In the genomic region with DNA sequence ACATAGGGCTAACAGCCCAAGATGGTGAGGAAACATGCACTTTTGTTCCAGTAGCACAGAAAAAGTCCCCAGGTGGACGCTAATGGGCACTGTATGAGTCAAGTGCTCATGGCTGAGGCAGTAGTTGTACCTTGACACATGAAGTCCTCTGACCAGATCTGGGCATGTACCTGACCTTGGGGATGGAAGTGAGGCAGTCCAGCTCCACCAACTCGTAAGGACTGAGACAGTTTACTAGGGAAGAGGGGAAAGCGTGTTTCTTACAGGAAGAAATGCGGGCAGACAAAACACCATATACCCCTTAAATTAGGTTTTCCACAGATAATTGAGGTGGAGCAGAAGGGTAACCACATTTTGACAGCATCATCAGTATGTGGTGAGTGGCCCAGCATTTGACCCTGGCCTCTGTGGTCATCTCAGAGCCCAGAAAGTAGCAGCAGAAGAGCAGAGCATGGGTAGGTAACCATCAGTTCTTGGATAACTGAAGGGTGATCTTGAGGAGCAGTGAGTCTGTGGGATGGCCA, we compare ENCODE assay signal across 22 cellular contexts.
"Had no signal": no experiment of that assay in that cellular context is flagged by ENCODE, and none has a peak within 500 bp of the region (broad histone marks: within the 10 kb centered on the region; RNA-seq: fewer than 3 reads in every experiment).

No MANE protein-coding gene starts in this region.

- H3K4me3 ChIP-seq: adrenal gland, breast epithelium had no signal

- H3K27ac Mint-ChIP-seq: activated CD4-positive, alpha-beta T cell treated with anti-CD3 and anti-CD28 coated beads for 36 hours; activated naive CD4-positive, alpha-beta T cell treated with anti-CD3 and anti-CD28 coated beads, Interleukin-2, amount 50 U/mL, for 72 hours; nephron progenitor cell; progenitor cell of endocrine pancreas had no signal

- H3K4me3 Mint-ChIP-seq: activated CD4-positive, alpha-beta T cell treated with anti-CD3 and anti-CD28 coated beads for 36 hours; nephron progenitor cell had no signal

- H3K4me1 Mint-ChIP-seq: activated CD4-positive, alpha-beta T cell treated with anti-CD3 and anti-CD28 coated beads for 36 hours; nephron progenitor cell had no signal

- H3K27ac ChIP-seq: adrenal gland, breast epithelium had no signal

- H3K4me1 ChIP-seq: breast epithelium had no signal

- DNase-seq: activated CD4-positive, alpha-beta T cell treated with anti-CD3 and anti-CD28 coated beads for 36 hours; activated CD4-positive, alpha-beta T cell treated with anti-CD3 and anti-CD28 coated beads, Interleukin-2, amount 50 U/mL, for 48 hours; activated gamma-delta T cell; activated T-cell treated with anti-CD3 and anti-CD28 coated beads, Interleukin-2, amount 50 U/mL, for 48 hours; cortex of kidney; erythroblast; foreskin melanocyte; glutamatergic neuron; islet precursor cell; left colon; midbrain; nephron progenitor cell; nucleus accumbens; SW 1271 had no signal

- H3K36me3 Mint-ChIP-seq: activated naive CD4-positive, alpha-beta T cell treated with anti-CD3 and anti-CD28 coated beads, Interleukin-2, amount 50 U/mL, for 72 hours had no signal

- H3K9me3 Mint-ChIP-seq: activated naive CD4-positive, alpha-beta T cell treated with anti-CD3 and anti-CD28 coated beads, Interleukin-2, amount 50 U/mL, for 72 hours; nephron progenitor cell had no signal

- ATAC-seq: activated CD4-positive, alpha-beta T cell treated with anti-CD3 and anti-CD28 coated beads for 36 hours; activated naive CD4-positive, alpha-beta T cell treated with anti-CD3 and anti-CD28 coated beads, Interleukin-2, amount 50 U/mL, for 72 hours; left colon had no signal

- H3K9me3 ChIP-seq: adrenal gland, breast epithelium had no signal

- H3K36me3 ChIP-seq: adrenal gland, breast epithelium had no signal

- FAIRE-seq: astrocyte, endometrium, TTC549, urothelium cell line had no signal

- H3K27me3 ChIP-seq: adrenal gland, breast epithelium had no signal
